Comparison of ENCODE assay signal across 1 cellular context in the genomic region with DNA sequence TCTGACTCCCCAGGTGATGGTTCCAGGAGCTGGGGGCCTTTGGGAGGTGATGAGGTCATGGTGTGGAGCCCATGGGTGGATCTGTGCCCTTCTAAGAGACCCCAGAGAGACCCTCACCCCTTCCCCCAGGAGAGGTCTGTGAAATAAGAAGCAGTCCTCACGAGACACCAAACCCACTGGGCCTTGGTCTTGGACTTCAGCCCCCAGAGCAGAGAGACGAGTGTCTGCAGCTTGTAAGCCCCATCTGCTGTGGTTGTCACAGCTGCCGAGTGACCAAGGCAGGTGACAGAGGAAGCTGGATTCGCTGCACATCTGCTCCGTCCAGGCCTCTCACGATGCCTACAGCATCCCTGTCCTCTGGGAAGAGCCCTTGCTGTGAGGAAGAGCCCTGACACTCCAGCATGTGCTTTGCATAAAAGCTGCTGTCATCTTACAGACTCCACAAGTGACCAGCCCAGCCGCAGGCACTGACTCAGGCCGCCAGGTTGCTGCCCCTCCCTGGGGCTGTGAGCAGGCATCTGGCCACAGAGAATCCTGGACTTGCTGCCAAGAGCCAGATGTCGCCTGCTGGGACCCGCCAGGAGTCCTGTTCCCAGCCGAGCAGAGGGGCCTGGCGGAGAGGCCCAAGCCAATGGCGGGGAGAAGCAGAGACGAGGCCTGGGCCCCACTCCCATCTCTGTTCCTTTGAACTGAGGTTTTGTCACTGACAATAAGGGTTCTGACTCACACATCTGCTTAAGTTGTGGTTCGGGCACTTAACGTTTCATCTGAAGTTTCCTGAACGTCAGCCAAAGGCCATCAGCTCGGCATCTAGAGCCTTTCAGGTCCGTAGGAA.
TF ChIP-seq lines count a peak whose summit lies in the region.

No MANE protein-coding gene starts in this region.

TF ChIP-seq in endothelial cell of umbilical vein, 7 proteins besides CTCF, POLR2A, EP300 and RAD21 (continued from another document):
- TF ChIP-seq GATA2 (IDR thresholded peaks at IDR 0.05; ENCODE audit: insufficient read depth, insufficient read length, low read depth, low read length) (no peak), FOS (IDR thresholded peaks at IDR 0.05; ENCODE audit: borderline replicate concordance, insufficient read depth, low read length) (no peak), MYC (IDR thresholded peaks at IDR 0.05; ENCODE audit: low read depth, low read length) (no peak), POLR2AphosphoS5 (IDR thresholded peaks at IDR 0.05; ENCODE audit: insufficient read depth, low read depth, low read length) (no peak)
- TF ChIP-seq, protein P1, sequence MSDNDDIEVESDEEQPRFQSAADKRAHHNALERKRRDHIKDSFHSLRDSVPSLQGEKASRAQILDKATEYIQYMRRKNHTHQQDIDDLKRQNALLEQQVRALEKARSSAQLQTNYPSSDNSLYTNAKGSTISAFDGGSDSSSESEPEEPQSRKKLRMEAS (IDR thresholded peaks at IDR 0.05; ENCODE audit: insufficient read depth, insufficient read length): no peak
